Comparison of ENCODE assay signal across 8 cellular contexts in the genomic region with DNA sequence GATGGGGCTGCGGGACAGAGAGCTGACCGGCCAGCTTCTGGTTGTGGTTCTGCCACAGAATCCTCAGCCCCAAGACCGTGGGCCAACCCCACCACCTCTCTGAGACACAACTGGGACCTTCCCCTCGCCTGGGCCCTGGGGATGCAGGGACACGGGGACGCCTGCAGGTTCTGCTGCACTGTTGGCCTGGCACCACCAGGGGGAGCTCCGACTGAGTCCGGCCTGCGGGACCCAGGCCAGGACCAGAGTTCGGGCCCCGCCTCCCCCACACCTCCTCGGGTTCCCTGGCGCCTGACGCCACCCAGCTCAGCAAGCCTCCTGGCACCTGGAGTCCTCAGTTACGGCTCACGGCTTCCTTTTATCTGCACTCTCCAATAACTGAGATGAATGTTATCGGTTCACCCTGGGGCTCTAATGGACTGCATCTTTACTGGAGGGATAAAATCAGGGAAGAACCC. TPM values are rescaled to one million over a fixed set of nuclear protein-coding genes. Genes with fewer than 3 reads are reported as not detected.
DNase-seq lines count a peak whose midpoint lies in the region; ATAC-seq and TF ChIP-seq lines count a peak whose summit lies in the region.

No MANE protein-coding gene starts in this region.

- no peaks in the 10 kb centered on the region for H3K27me3 Mint-ChIP-seq in activated CD4-positive, alpha-beta memory T cell treated with anti-CD3 and anti-CD28 coated beads, Interleukin-2, amount 10 ng/mL, durations not matched to agents 7 days and 5 days

- peaks cover 37% of the 10 kb centered on the region for H3K79me1 ChIP-seq in mesenchymal stem cell (replicated peaks; ENCODE audit: low read length, poor library complexity, severe bottlenecking)

- H3K27ac ChIP-seq in C4-2B (peak overlapping the region; percentile 67), dorsolateral prefrontal cortex (peak overlapping the region in 1 of 59 donors; percentile 40), mesenchymal stem cell (ENCODE audit: low read length, poor library complexity, severe bottlenecking) (no peak overlapping the region)

- H3K23ac ChIP-seq in mesenchymal stem cell (ENCODE audit: low read length in 2 of 2) = no peak overlapping the region

- H3K4me3 ChIP-seq in dorsolateral prefrontal cortex = no peak overlapping the region
- no peak overlapping the region for H3K4me3 ChIP-seq in mesenchymal stem cell (ENCODE audit: insufficient read depth in 1 of 2, low read depth in 1 of 2, low read length in 2 of 2)

- no peak overlapping the region for H3K4ac ChIP-seq in mesenchymal stem cell (ENCODE audit: low read depth in 1 of 2, low read length in 2 of 2)

- H3K27ac Mint-ChIP-seq in activated CD4-positive, alpha-beta memory T cell treated with anti-CD3 and anti-CD28 coated beads, Interleukin-2, amount 10 ng/mL, durations not matched to agents 7 days and 5 days = no peak overlapping the region

- H3K14ac ChIP-seq in mesenchymal stem cell (ENCODE audit: low read length in 2 of 2) = no peak overlapping the region

- H2BK15ac ChIP-seq in mesenchymal stem cell (ENCODE audit: low read depth, poor library complexity, severe bottlenecking) = no peak overlapping the region

- intact Hi-C loops in dorsolateral prefrontal cortex (cut with DNase I) = loop anchor here in 1 of 2 donors (10.0 kb wide), 1 partner anchor 76 kb away; no protein-coding TSS in a partner anchor

- H3K27me3 ChIP-seq in dorsolateral prefrontal cortex (no peaks in the 10 kb centered on the region), mesenchymal stem cell (ENCODE audit: control insufficient read depth in 1 of 2, insufficient read depth in 1 of 2, low read length in 2 of 2) (no peaks in the 10 kb centered on the region)

- no peaks in the 10 kb centered on the region for H3K9me3 Mint-ChIP-seq in activated CD4-positive, alpha-beta memory T cell treated with anti-CD3 and anti-CD28 coated beads, Interleukin-2, amount 10 ng/mL, durations not matched to agents 7 days and 5 days

- H3K4me2 ChIP-seq in mesenchymal stem cell (ENCODE audit: low read length, poor library complexity, severe bottlenecking) = no peak overlapping the region

- ATAC-seq in HG02588 (IDR thresholded peaks at IDR 0.05; ENCODE audit: unreplicated experiment) (peak; percentile 46), GM21526 (IDR thresholded peaks at IDR 0.05; ENCODE audit: low FRiP score, unreplicated experiment) (no peak)

- no peaks in the 10 kb centered on the region for H3K9me3 ChIP-seq in mesenchymal stem cell (ENCODE audit: control insufficient read depth, low read length)

- H2AFZ ChIP-seq in mesenchymal stem cell (ENCODE audit: low read depth, low read length) = no peak overlapping the region

- no peak overlapping the region for H4K8ac ChIP-seq in mesenchymal stem cell (ENCODE audit: low read length)

- no peak overlapping the region for H3K18ac ChIP-seq in mesenchymal stem cell (ENCODE audit: low read depth in 1 of 2, low read length in 2 of 2)

- 26% methylated on average over 17 of the region's 17 CpGs for WGBS in mesenchymal stem cell

- no peak overlapping the region for H2BK12ac ChIP-seq in mesenchymal stem cell (ENCODE audit: low read length in 2 of 2)

- H3K4me1 Mint-ChIP-seq in activated CD4-positive, alpha-beta memory T cell treated with anti-CD3 and anti-CD28 coated beads, Interleukin-2, amount 10 ng/mL, durations not matched to agents 7 days and 5 days = peaks cover 3% of the 10 kb centered on the region

- peaks cover 19% of the 10 kb centered on the region for H3K4me1 ChIP-seq in mesenchymal stem cell (ENCODE audit: control insufficient read depth, insufficient read depth, low read depth, low read length)

- peak; percentile 98 for TF ChIP-seq CTCF in C4-2B (conservative IDR thresholded peaks at IDR 0.05)
- peak; percentile 69 to 93 (median 87) for TF ChIP-seq CTCF in dorsolateral prefrontal cortex (IDR thresholded peaks at IDR 0.05 in 54 of 56, conservative IDR thresholded peaks at IDR 0.05 in 2 of 56; ENCODE audit: low read depth in 1 of 56, partially characterized antibody in 56 of 56)

- CTCF ChIA-PET in activated CD4-positive, alpha-beta memory T cell treated with anti-CD3 and anti-CD28 coated beads, Interleukin-2, amount 10 ng/mL, durations not matched to agents 7 days and 5 days (lab: Charles Lee) = interaction anchor here (0.8 to 3.3 kb wide), 19 partner anchors 9 to 288 kb away, joined by 3 to 34 read pairs (median 3); partner anchors contain the start of gene GAA

- DNase-seq in NCI-H82 treated with DMSO at 0.1 percent for 48 hours (lab: John Stamatoyannopoulos, UW; ENCODE audit: unreplicated experiment) = peak; percentile 19
- peak; percentile 79 for DNase-seq in activated CD4-positive, alpha-beta memory T cell treated with anti-CD3 and anti-CD28 coated beads, Interleukin-2, amount 10 ng/mL, durations not matched to agents 7 days and 5 days
- peak in 9 of 10 donors; percentile 36 to 85 (median 57) for DNase-seq in dorsolateral prefrontal cortex
- peak; percentile 69 for DNase-seq in mesenchymal stem cell
- peak; percentile 35 to 48 for DNase-seq in stimulated activated CD8-positive, alpha-beta memory T cell treated with anti-CD3 and anti-CD28 coated beads, Interleukin-4, amount 100 ng/mL, for 1 hour (ENCODE audit: low read depth in 2 of 2, low spot score in 1 of 2)

- peak overlapping the region; percentile 26 for H3K9ac ChIP-seq in mesenchymal stem cell (ENCODE audit: low read length)

- H3K4me3 Mint-ChIP-seq in activated CD4-positive, alpha-beta memory T cell treated with anti-CD3 and anti-CD28 coated beads, Interleukin-2, amount 10 ng/mL, durations not matched to agents 7 days and 5 days = no peak overlapping the region

- H2AK5ac ChIP-seq in mesenchymal stem cell (ENCODE audit: low read length, severe bottlenecking) = no peak overlapping the region

- no peaks in the 10 kb centered on the region for H3K36me3 Mint-ChIP-seq in activated CD4-positive, alpha-beta memory T cell treated with anti-CD3 and anti-CD28 coated beads, Interleukin-2, amount 10 ng/mL, durations not matched to agents 7 days and 5 days (ENCODE audit: low read depth)

- peaks cover 50 to 59% of the 10 kb centered on the region in 2 experiments for H3K36me3 ChIP-seq in mesenchymal stem cell (ENCODE audit: control insufficient read depth in 1 of 2, insufficient read depth in 2 of 2, low read depth in 1 of 2, low read length in 2 of 2)

- no peak overlapping the region for H4K91ac ChIP-seq in mesenchymal stem cell (ENCODE audit: low read length)

- no peak overlapping the region for H2BK5ac ChIP-seq in mesenchymal stem cell (ENCODE audit: low read depth, low read length, poor library complexity, severe bottlenecking)

- POLR2A ChIA-PET in activated CD4-positive, alpha-beta memory T cell treated with anti-CD3 and anti-CD28 coated beads, Interleukin-2, amount 10 ng/mL, durations not matched to agents 7 days and 5 days (lab: Charles Lee) = interaction anchor here (0.9 kb wide), 2 partner anchors 12 to 125 kb away, joined by 3 to 4 read pairs; no protein-coding TSS in a partner anchor

- H2BK120ac ChIP-seq in mesenchymal stem cell (ENCODE audit: low read depth, low read length) = no peak overlapping the region

RNA-seq across cellular contexts. Expression of gene TBC1D16, which starts 27.3 kb away (rescaled TPM):
- under 1 TPM; 0.63 TPM for total RNA-seq in activated CD4-positive, alpha-beta memory T cell treated with anti-CD3 and anti-CD28 coated beads, Interleukin-2, amount 10 ng/mL, durations not matched to agents 7 days and 5 days
- 10 to 100 TPM; 15.4 to 54.1 (median 29.0) TPM for total RNA-seq in dorsolateral prefrontal cortex
- polyA plus RNA-seq in mesenchymal stem cell (2013, experiment 1 of 2) = 20.2 TPM
- 20.1 TPM for polyA plus RNA-seq in mesenchymal stem cell (2013, experiment 2 of 2)

RNA-seq across cellular contexts. Expression of gene CCDC40, which starts 28.0 kb away (rescaled TPM):
- total RNA-seq in activated CD4-positive, alpha-beta memory T cell treated with anti-CD3 and anti-CD28 coated beads, Interleukin-2, amount 10 ng/mL, durations not matched to agents 7 days and 5 days = not detected
- 10 to 100 TPM in 106 of 120 experiments, 1 to 10 TPM in 14; 6.5 to 39.9 (median 15.8) TPM for total RNA-seq in dorsolateral prefrontal cortex
- 2.7 TPM for polyA plus RNA-seq in mesenchymal stem cell (2013, experiment 1 of 2)
- polyA plus RNA-seq in mesenchymal stem cell (2013, experiment 2 of 2) = 2.8 TPM

Comparison
In these comparisons a context has a peak if more than half of its experiments do, and no peak if none do; other contexts are left out.
1. DNase-seq: peak in every context shown above with its lines; median percentile 79 in activated CD4-positive, alpha-beta memory T cell treated with anti-CD3 and anti-CD28 coated beads, Interleukin-2, amount 10 ng/mL, durations not matched to agents 7 days and 5 days; 69 in mesenchymal stem cell; 57 in dorsolateral prefrontal cortex; 42 in stimulated activated CD8-positive, alpha-beta memory T cell treated with anti-CD3 and anti-CD28 coated beads, Interleukin-4, amount 100 ng/mL, for 1 hour; 19 in NCI-H82 treated with DMSO at 0.1 percent for 48 hours.
2. RNA of gene TBC1D16, which starts 27.3 kb away (total RNA-seq): 15.4 to 54.1 TPM in dorsolateral prefrontal cortex; 0.63 TPM in activated CD4-positive, alpha-beta memory T cell treated with anti-CD3 and anti-CD28 coated beads, Interleukin-2, amount 10 ng/mL, durations not matched to agents 7 days and 5 days; every median in the first group is over 10 times any median in the second.
3. RNA of gene CCDC40, which starts 28.0 kb away (total RNA-seq): 6.5 to 39.9 TPM in dorsolateral prefrontal cortex; not detected in activated CD4-positive, alpha-beta memory T cell treated with anti-CD3 and anti-CD28 coated beads, Interleukin-2, amount 10 ng/mL, durations not matched to agents 7 days and 5 days; every median in the first group is over 4 times any median in the second.